ENCODE assay signal across 1 cellular context in genomic region chr10:44858988-44859387, GRCh38.
TF ChIP-seq lines count a peak whose summit lies in the region.

No MANE protein-coding gene starts in this region.

TF ChIP-seq in HepG2, 621 proteins besides CTCF, POLR2A, EP300 and RAD21 (continued from another document):
- TF ChIP-seq ZBTB34 (CRISPR knock-in tag; IDR thresholded peaks at IDR 0.05) (no peak), ZNF10 (CRISPR knock-in tag; IDR thresholded peaks at IDR 0.05; ENCODE audit: borderline replicate concordance, low read depth) (no peak)
